Comparison of ENCODE assay signal across 1 cellular context in the genomic region with DNA sequence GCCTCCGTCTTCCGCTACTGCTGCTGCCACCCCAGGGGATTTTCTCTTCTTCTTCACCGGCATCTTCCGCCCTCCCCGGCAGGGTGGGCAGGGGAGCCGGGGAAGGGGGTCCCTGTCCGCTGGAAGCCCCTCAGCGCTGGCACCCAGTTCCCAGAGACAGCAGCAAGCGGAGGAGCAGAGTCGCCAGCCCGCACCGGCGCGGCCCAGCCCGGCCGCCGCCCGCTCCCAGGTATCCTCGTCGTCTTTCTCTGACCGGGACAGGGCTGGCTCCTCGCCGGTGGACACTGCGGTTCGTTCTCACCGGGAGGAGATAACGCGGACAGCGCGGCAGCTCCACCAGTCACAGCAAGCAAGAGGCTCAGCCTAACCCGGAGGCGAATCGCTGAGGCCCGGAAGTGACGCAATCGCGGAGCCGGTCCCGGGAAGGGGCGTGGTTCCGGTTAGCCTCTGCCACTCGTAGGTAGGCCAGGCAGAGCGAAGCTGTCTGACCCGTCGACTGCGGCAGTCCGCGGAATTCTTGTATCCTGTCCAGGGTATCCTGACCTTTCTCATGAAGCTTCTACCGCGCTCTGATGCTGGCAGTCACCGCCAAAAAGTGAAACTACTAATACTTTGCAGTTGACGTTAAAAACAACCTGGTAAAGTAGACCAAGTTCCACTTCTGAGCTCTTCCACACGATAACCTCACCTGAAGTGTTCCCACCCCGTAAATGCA.
TF ChIP-seq lines count a peak whose summit lies in the region.

DCUN1D5 (minus strand) TSS at position 351 of the 715 bp plus-strand sequence; CDS start at position 63, 288 bp downstream.

TF ChIP-seq in HepG2, 621 proteins besides CTCF, POLR2A, EP300 and RAD21 (continued from another document):
- TF ChIP-seq, protein P1, sequence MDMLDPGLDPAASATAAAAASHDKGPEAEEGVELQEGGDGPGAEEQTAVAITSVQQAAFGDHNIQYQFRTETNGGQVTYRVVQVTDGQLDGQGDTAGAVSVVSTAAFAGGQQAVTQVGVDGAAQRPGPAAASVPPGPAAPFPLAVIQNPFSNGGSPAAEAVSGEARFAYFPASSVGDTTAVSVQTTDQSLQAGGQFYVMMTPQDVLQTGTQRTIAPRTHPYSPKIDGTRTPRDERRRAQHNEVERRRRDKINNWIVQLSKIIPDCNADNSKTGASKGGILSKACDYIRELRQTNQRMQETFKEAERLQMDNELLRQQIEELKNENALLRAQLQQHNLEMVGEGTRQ (IDR thresholded peaks at IDR 0.05; ENCODE audit: low read depth, low read length): no peak
- TF ChIP-seq, protein P1 (CRISPR knock-in tag; IDR thresholded peaks at IDR 0.05; ENCODE audit: borderline replicate concordance): no peak; the same call in 1 of the 2 replicates
- 0 out of 2 replicates have a peak, but pooled peaks have one; percentile 49 for TF ChIP-seq CHD2 (IDR thresholded peaks at IDR 0.05; ENCODE audit: low read depth, low read length)
- TF ChIP-seq BRD4 (CRISPR knock-in tag; IDR thresholded peaks at IDR 0.05): peak; percentile 86
- no peak; the same call in 1 of the 2 replicates for TF ChIP-seq ARHGAP35 (CRISPR knock-in tag; IDR thresholded peaks at IDR 0.05; ENCODE audit: borderline replicate concordance)
- TF ChIP-seq ZKSCAN5 (CRISPR knock-in tag; IDR thresholded peaks at IDR 0.05): no peak
- TF ChIP-seq ZNF800 (CRISPR knock-in tag; IDR thresholded peaks at IDR 0.05): no peak
- TF ChIP-seq FIP1L1 (IDR thresholded peaks at IDR 0.05; ENCODE audit: borderline replicate concordance, insufficient read depth, low read depth, low read length): no peak
- no peak for TF ChIP-seq IRX3 (CRISPR knock-in tag; IDR thresholded peaks at IDR 0.05; ENCODE audit: borderline replicate concordance, low read depth)
- TF ChIP-seq IRF2 (CRISPR knock-in tag; IDR thresholded peaks at IDR 0.05): peak; percentile 79; the same call in 1 of the 2 replicates
- TF ChIP-seq, protein P2, sequence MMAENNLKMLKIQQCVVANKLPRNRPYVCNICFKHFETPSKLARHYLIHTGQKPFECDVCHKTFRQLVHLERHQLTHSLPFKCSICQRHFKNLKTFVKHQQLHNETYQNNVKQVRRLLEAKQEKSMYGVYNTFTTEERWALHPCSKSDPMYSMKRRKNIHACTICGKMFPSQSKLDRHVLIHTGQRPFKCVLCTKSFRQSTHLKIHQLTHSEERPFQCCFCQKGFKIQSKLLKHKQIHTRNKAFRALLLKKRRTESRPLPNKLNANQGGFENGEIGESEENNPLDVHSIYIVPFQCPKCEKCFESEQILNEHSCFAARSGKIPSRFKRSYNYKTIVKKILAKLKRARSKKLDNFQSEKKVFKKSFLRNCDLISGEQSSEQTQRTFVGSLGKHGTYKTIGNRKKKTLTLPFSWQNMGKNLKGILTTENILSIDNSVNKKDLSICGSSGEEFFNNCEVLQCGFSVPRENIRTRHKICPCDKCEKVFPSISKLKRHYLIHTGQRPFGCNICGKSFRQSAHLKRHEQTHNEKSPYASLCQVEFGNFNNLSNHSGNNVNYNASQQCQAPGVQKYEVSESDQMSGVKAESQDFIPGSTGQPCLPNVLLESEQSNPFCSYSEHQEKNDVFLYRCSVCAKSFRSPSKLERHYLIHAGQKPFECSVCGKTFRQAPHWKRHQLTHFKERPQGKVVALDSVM (CRISPR knock-in tag; IDR thresholded peaks at IDR 0.05): 0 out of 2 replicates have a peak, but pooled peaks have one; percentile 9
- no peak for TF ChIP-seq MBNL3 (CRISPR knock-in tag; conservative IDR thresholded peaks at IDR 0.05)
- no peak for TF ChIP-seq HNRNPL (IDR thresholded peaks at IDR 0.05; ENCODE audit: low read depth, low read length)
- TF ChIP-seq HDAC6 (IDR thresholded peaks at IDR 0.05; ENCODE audit: low read depth, low read length): no peak
- peak; percentile 65; the same call in 1 of the 2 replicates for TF ChIP-seq ZNF558 (CRISPR knock-in tag; IDR thresholded peaks at IDR 0.05; ENCODE audit: borderline replicate concordance)
- TF ChIP-seq, protein P3, sequence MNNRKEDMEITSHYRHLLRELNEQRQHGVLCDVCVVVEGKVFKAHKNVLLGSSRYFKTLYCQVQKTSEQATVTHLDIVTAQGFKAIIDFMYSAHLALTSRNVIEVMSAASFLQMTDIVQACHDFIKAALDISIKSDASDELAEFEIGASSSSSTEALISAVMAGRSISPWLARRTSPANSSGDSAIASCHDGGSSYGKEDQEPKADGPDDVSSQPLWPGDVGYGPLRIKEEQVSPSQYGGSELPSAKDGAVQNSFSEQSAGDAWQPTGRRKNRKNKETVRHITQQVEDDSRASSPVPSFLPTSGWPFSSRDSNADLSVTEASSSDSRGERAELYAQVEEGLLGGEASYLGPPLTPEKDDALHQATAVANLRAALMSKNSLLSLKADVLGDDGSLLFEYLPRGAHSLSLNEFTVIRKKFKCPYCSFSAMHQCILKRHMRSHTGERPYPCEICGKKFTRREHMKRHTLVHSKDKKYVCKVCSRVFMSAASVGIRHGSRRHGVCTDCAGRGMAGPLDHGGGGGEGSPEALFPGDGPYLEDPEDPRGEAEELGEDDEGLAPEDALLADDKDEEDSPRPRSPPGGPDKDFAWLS (CRISPR knock-in tag; IDR thresholded peaks at IDR 0.05; ENCODE audit: borderline replicate concordance): no peak
- TF ChIP-seq CHD4 (IDR thresholded peaks at IDR 0.05; ENCODE audit: borderline replicate concordance, low read length): no peak
- 0 out of 4 replicates have a peak, but pooled peaks of 1 of the 2 experiments have one; percentile 55 for TF ChIP-seq KLF16 (CRISPR knock-in tag; IDR thresholded peaks at IDR 0.05)
- TF ChIP-seq CBX5 (CRISPR knock-in tag; IDR thresholded peaks at IDR 0.05; ENCODE audit: borderline replicate concordance): peak; percentile 92; the same call in 1 of the 2 replicates
- TF ChIP-seq ZBTB10 (CRISPR knock-in tag; IDR thresholded peaks at IDR 0.05; ENCODE audit: borderline replicate concordance): no peak
- peak; percentile 75; the same call in 1 of the 2 replicates for TF ChIP-seq ZNF235 (CRISPR knock-in tag; IDR thresholded peaks at IDR 0.05; ENCODE audit: borderline replicate concordance)
- no peak for TF ChIP-seq ZNF34 (CRISPR knock-in tag; IDR thresholded peaks at IDR 0.05; ENCODE audit: borderline replicate concordance)
- peak; percentile 81 for TF ChIP-seq ATF1 (CRISPR knock-in tag; IDR thresholded peaks at IDR 0.05)
- TF ChIP-seq, protein P4, sequence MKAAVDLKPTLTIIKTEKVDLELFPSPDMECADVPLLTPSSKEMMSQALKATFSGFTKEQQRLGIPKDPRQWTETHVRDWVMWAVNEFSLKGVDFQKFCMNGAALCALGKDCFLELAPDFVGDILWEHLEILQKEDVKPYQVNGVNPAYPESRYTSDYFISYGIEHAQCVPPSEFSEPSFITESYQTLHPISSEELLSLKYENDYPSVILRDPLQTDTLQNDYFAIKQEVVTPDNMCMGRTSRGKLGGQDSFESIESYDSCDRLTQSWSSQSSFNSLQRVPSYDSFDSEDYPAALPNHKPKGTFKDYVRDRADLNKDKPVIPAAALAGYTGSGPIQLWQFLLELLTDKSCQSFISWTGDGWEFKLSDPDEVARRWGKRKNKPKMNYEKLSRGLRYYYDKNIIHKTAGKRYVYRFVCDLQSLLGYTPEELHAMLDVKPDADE (CRISPR knock-in tag; IDR thresholded peaks at IDR 0.05): no peak
- no peak for TF ChIP-seq KAT2B (IDR thresholded peaks at IDR 0.05; ENCODE audit: borderline replicate concordance, low read depth, low read length)
- no peak for TF ChIP-seq SKIL (CRISPR knock-in tag; IDR thresholded peaks at IDR 0.05; ENCODE audit: borderline replicate concordance)
- peak; percentile 57 for TF ChIP-seq TBL1XR1 (IDR thresholded peaks at IDR 0.05; ENCODE audit: borderline replicate concordance, low read length, partially characterized antibody)
- no peak for TF ChIP-seq ZMYM2 (CRISPR knock-in tag; IDR thresholded peaks at IDR 0.05)
- TF ChIP-seq ZNF768 (CRISPR knock-in tag; IDR thresholded peaks at IDR 0.05): peak; percentile 24; the same call in 1 of the 2 replicates
- TF ChIP-seq ATF7-NPFF (CRISPR knock-in tag; IDR thresholded peaks at IDR 0.05; ENCODE audit: low read depth): no peak; the same call in 1 of the 2 replicates
- TF ChIP-seq ZIK1 (CRISPR knock-in tag; IDR thresholded peaks at IDR 0.05; ENCODE audit: borderline replicate concordance, low read depth): no peak
- peak; percentile 81 for TF ChIP-seq IKZF4 (CRISPR knock-in tag; IDR thresholded peaks at IDR 0.05; ENCODE audit: borderline replicate concordance, low read depth, not compliant biosample characterization)
- TF ChIP-seq, protein P5, sequence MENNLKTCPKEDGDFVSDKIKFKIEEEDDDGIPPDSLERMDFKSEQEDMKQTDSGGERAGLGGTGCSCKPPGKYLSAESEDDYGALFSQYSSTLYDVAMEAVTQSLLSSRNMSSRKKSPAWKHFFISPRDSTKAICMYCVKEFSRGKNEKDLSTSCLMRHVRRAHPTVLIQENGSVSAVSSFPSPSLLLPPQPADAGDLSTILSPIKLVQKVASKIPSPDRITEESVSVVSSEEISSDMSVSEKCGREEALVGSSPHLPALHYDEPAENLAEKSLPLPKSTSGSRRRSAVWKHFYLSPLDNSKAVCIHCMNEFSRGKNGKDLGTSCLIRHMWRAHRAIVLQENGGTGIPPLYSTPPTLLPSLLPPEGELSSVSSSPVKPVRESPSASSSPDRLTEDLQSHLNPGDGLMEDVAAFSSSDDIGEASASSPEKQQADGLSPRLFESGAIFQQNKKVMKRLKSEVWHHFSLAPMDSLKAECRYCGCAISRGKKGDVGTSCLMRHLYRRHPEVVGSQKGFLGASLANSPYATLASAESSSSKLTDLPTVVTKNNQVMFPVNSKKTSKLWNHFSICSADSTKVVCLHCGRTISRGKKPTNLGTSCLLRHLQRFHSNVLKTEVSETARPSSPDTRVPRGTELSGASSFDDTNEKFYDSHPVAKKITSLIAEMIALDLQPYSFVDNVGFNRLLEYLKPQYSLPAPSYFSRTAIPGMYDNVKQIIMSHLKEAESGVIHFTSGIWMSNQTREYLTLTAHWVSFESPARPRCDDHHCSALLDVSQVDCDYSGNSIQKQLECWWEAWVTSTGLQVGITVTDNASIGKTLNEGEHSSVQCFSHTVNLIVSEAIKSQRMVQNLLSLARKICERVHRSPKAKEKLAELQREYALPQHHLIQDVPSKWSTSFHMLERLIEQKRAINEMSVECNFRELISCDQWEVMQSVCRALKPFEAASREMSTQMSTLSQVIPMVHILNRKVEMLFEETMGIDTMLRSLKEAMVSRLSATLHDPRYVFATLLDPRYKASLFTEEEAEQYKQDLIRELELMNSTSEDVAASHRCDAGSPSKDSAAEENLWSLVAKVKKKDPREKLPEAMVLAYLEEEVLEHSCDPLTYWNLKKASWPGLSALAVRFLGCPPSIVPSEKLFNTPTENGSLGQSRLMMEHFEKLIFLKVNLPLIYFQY (CRISPR knock-in tag; IDR thresholded peaks at IDR 0.05; ENCODE audit: borderline replicate concordance): peak; percentile 78; the same call in 1 of the 2 replicates
- no peak for TF ChIP-seq ZNF180 (CRISPR knock-in tag; IDR thresholded peaks at IDR 0.05; ENCODE audit: borderline replicate concordance, low read depth)
TF ChIP-seq in HepG2: peak in this region for 250.
